ENCODE assay signal across 17 cellular contexts in the genomic region with DNA sequence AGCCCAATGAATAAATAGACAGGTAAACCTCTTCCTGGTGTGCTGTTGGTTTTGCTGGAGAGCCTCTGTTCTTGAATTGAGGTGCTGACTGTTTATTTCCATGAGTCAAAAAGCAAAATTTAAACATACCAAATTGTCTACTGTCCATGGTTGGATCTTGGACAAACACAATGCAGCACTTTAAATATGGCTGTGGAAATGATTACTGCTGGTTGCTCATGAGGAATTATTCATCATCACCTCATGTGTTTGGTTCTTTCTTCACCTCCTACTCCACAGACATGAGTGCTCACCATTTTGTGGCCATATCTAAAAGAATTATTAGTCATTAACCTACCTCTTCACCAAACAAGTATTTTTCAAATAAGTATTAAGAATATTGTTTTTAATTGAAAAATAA.
"Had no signal": no experiment of that assay in that cellular context is flagged by ENCODE, and none has a peak within 500 bp of the region (broad histone marks: within the 10 kb centered on the region; RNA-seq: fewer than 3 reads in every experiment).

No MANE protein-coding gene starts in this region.

- DNase-seq: activated CD4-positive, alpha-beta memory T cell treated with anti-CD3 and anti-CD28 coated beads, Interleukin-2, amount 10 ng/mL, durations not matched to agents 7 days and 5 days; activated CD4-positive, alpha-beta T cell treated with anti-CD3 and anti-CD28 coated beads for 36 hours; activated naive CD4-positive, alpha-beta T cell; central memory CD4-positive, alpha-beta T cell; cortex of kidney; effector memory CD4-positive, alpha-beta T cell; erythroblast; kidney; left ventricle myocardium superior; ovary; sigmoid colon; stimulated activated CD4-positive, alpha-beta T cell treated with anti-CD3 and anti-CD28 coated beads, Interleukin-12 subunit alpha, Interleukin-12 subunit beta, amount 100 ng/mL, for 4 hours; stimulated activated naive CD4-positive, alpha-beta T cell treated with Interleukin-2 at 50 U/mL for 16 hours; T-helper 1 cell; trophoblast cell; WERI-Rb-1 had no signal

- H3K4me3 Mint-ChIP-seq: activated CD4-positive, alpha-beta memory T cell treated with anti-CD3 and anti-CD28 coated beads, Interleukin-2, amount 10 ng/mL, durations not matched to agents 7 days and 5 days; activated CD4-positive, alpha-beta T cell treated with anti-CD3 and anti-CD28 coated beads for 36 hours had no signal

- ATAC-seq: activated CD4-positive, alpha-beta T cell treated with anti-CD3 and anti-CD28 coated beads for 36 hours; left ventricle myocardium superior had no signal

- H3K9me3 Mint-ChIP-seq: activated CD4-positive, alpha-beta memory T cell treated with anti-CD3 and anti-CD28 coated beads, Interleukin-2, amount 10 ng/mL, durations not matched to agents 7 days and 5 days had no signal

- H3K4me1 Mint-ChIP-seq: activated CD4-positive, alpha-beta memory T cell treated with anti-CD3 and anti-CD28 coated beads, Interleukin-2, amount 10 ng/mL, durations not matched to agents 7 days and 5 days; activated CD4-positive, alpha-beta T cell treated with anti-CD3 and anti-CD28 coated beads for 36 hours had no signal

- H3K27ac Mint-ChIP-seq: activated CD4-positive, alpha-beta memory T cell treated with anti-CD3 and anti-CD28 coated beads, Interleukin-2, amount 10 ng/mL, durations not matched to agents 7 days and 5 days; activated CD4-positive, alpha-beta T cell treated with anti-CD3 and anti-CD28 coated beads for 36 hours had no signal

- H3K4me3 ChIP-seq: ascending aorta, ovary, sigmoid colon had no signal
